Comparison of ENCODE assay signal across 35 cellular contexts in the genomic region with DNA sequence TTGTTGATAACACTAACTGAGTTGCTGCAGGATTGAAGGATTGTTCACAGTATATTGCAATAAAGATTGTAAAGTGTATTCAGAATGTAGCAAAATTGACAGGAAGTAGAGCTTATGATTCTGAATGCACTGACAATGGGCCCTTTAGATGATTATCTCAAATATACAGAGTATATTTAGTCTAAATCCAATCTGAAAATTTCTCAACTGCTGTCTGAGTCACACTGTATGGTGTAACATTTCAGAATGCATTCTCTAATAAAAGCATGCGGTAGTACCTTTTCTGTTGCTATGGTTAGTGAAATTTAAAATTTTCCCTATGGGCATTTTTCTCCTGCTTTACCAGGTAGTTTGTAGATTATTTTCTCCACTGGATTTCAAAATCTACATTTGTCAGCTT.
DNase-seq lines count a peak whose midpoint lies in the region; ATAC-seq and TF ChIP-seq lines count a peak whose summit lies in the region.
"Had no signal": no experiment of that assay in that cellular context is flagged by ENCODE, and none has a peak within 500 bp of the region (broad histone marks: within the 10 kb centered on the region; RNA-seq: fewer than 3 reads in every experiment).

No MANE protein-coding gene starts in this region.

- peaks cover 8 to 28% of the 10 kb centered on the region in 2 donors for H3K9me3 Mint-ChIP-seq in stimulated activated naive CD8-positive, alpha-beta T cell treated with anti-CD3 and anti-CD28 coated beads, Interleukin-15, amount 100 ng/mL, for 72 hours

- no peaks in the 10 kb centered on the region for H3K79me2 ChIP-seq in trophoblast cell (ENCODE audit: control insufficient read depth, insufficient read depth, low read length, poor library complexity)

- H4K91ac ChIP-seq in trophoblast cell (ENCODE audit: low read depth, low read length) = no peak overlapping the region

- H3K27me3 Mint-ChIP-seq in stimulated activated naive CD8-positive, alpha-beta T cell treated with anti-CD3 and anti-CD28 coated beads, Interleukin-15, amount 100 ng/mL, for 72 hours = no peaks in the 10 kb centered on the region
- H3K27me3 Mint-ChIP-seq: activated CD4-positive, alpha-beta memory T cell treated with anti-CD3 and anti-CD28 coated beads for 36 hours; activated T-helper 17 cell treated with anti-CD3 and anti-CD28 coated beads, Interleukin-2, amount 50 U/mL, for 72 hours; dendritic cell treated with granulocyte-macrophage colony-stimulating factor and Interleukin-4, amounts not matched to agents 40 ng/mL and 50 ng/mL, for 4 days; natural killer cell treated with Interleukin-12 subunit alpha and Interleukin-12 subunit beta and Interleukin-15 and Interleukin-18, amount 100 ng/mL, for 72 hours had no signal

- no peak overlapping the region for H3K27ac ChIP-seq in RWPE1
- no peak overlapping the region for H3K27ac ChIP-seq in trophoblast cell (ENCODE audit: low read depth, low read length)
- H3K27ac ChIP-seq: BLaER1 treated with 17β-estradiol and CSF1 and Interleukin-3, amounts not matched to agents 10 nM and 100 nM; esophagus muscularis mucosa; pancreas; spleen; suprapubic skin had no signal

- H3K23ac ChIP-seq in trophoblast cell (ENCODE audit: low read length) = no peak overlapping the region

- H2BK12ac ChIP-seq in trophoblast cell (ENCODE audit: low read length) = no peak overlapping the region

- H3K14ac ChIP-seq in trophoblast cell (ENCODE audit: low read length) = no peak overlapping the region

- no peak overlapping the region for H3K4me3 Mint-ChIP-seq in stimulated activated naive CD8-positive, alpha-beta T cell treated with anti-CD3 and anti-CD28 coated beads, Interleukin-15, amount 100 ng/mL, for 72 hours
- H3K4me3 Mint-ChIP-seq: activated CD4-positive, alpha-beta memory T cell treated with anti-CD3 and anti-CD28 coated beads for 36 hours; activated T-helper 17 cell treated with anti-CD3 and anti-CD28 coated beads, Interleukin-2, amount 50 U/mL, for 72 hours; dendritic cell treated with granulocyte-macrophage colony-stimulating factor and Interleukin-4, amounts not matched to agents 40 ng/mL and 50 ng/mL, for 4 days; endodermal cell; natural killer cell treated with Interleukin-12 subunit alpha and Interleukin-12 subunit beta and Interleukin-15 and Interleukin-18, amount 100 ng/mL, for 72 hours had no signal

- no peaks in the 10 kb centered on the region for H3K27me3 ChIP-seq in trophoblast cell (ENCODE audit: insufficient read depth, low read length)
- H3K27me3 ChIP-seq: BLaER1 treated with 17β-estradiol and CSF1 and Interleukin-3, amounts not matched to agents 10 nM and 100 nM; esophagus muscularis mucosa; MG63; spleen; suprapubic skin had no signal

- no peak overlapping the region for H3K4ac ChIP-seq in trophoblast cell (ENCODE audit: low read depth, low read length)

- no peak overlapping the region for H3K27ac Mint-ChIP-seq in stimulated activated naive CD8-positive, alpha-beta T cell treated with anti-CD3 and anti-CD28 coated beads, Interleukin-15, amount 100 ng/mL, for 72 hours
- H3K27ac Mint-ChIP-seq: activated CD4-positive, alpha-beta memory T cell treated with anti-CD3 and anti-CD28 coated beads for 36 hours; activated naive CD4-positive, alpha-beta T cell treated with anti-CD3 and anti-CD28 coated beads, Interleukin-2, amount 50 U/mL, for 72 hours; activated T-helper 17 cell treated with anti-CD3 and anti-CD28 coated beads, Interleukin-2, amount 50 U/mL, for 72 hours; dendritic cell treated with granulocyte-macrophage colony-stimulating factor and Interleukin-4, amounts not matched to agents 40 ng/mL and 50 ng/mL, for 4 days; endodermal cell; natural killer cell treated with Interleukin-12 subunit alpha and Interleukin-12 subunit beta and Interleukin-15 and Interleukin-18, amount 100 ng/mL, for 72 hours had no signal

- H3K4me3 ChIP-seq in choroid plexus epithelial cell (ENCODE audit: low read depth, low read length) = no peak overlapping the region
- no peak overlapping the region for H3K4me3 ChIP-seq in trophoblast cell (ENCODE audit: low read depth, low read length)
- H3K4me3 ChIP-seq: BLaER1 treated with 17β-estradiol and CSF1 and Interleukin-3, amounts not matched to agents 10 nM and 100 nM; esophagus muscularis mucosa; K562; MG63; mucosa of descending colon; pancreas; spleen; suprapubic skin had no signal

- H3K9ac ChIP-seq in trophoblast cell (ENCODE audit: low read length) = no peak overlapping the region
- H3K9ac ChIP-seq: BLaER1 treated with 17β-estradiol and CSF1 and Interleukin-3, amounts not matched to agents 10 nM and 100 nM had no signal

- peak; percentile 41 for DNase-seq in HT1080 (ENCODE audit: low read depth)
- peak; percentile 36 for DNase-seq in RWPE1 (ENCODE audit: low spot score)
- DNase-seq in choroid plexus epithelial cell (ENCODE audit: low read depth) = peak; percentile 7
- peak; percentile 42 to 94 for DNase-seq in trophoblast cell
- DNase-seq in NCI-H1105 treated with DMSO at 0.1 percent for 48 hours (lab: John Stamatoyannopoulos, UW) = no peak
- no peak for DNase-seq in left colon
- DNase-seq in stimulated activated naive CD8-positive, alpha-beta T cell treated with anti-CD3 and anti-CD28 coated beads, Interleukin-15, amount 100 ng/mL, for 72 hours = no peak
- DNase-seq in left lobe of liver (ENCODE audit: low spot score) = no peak
- DNase-seq: activated CD4-positive, alpha-beta memory T cell treated with anti-CD3 and anti-CD28 coated beads for 36 hours; activated CD8-positive, alpha-beta memory T cell treated with anti-CD3 and anti-CD28 coated beads, Interleukin-2, amount 50 U/mL, for 48 hours; anterior cingulate cortex; central memory CD4-positive, alpha-beta T cell; COR-L47; DMS53; endodermal cell; H7; MG63; mucosa of descending colon; NCI-H1436 treated with DMSO at 0.1 percent for 48 hours; NCI-H446 treated with DMSO at 0.1 percent for 48 hours; OCI-M1; pancreas; right cardiac atrium; spleen; stimulated activated CD4-positive, alpha-beta T cell treated with anti-CD3 and anti-CD28 coated beads, Interleukin-4, amount 100 ng/mL, for 1 hour had no signal

- no peak for TF ChIP-seq CTCF in RWPE1 (conservative IDR thresholded peaks at IDR 0.05; ENCODE audit: low read depth)
- TF ChIP-seq CTCF in choroid plexus epithelial cell (conservative IDR thresholded peaks at IDR 0.05; ENCODE audit: low read depth, low read length) = no peak

- intact Hi-C loops in left colon (cut with DNase I, micrococcal nuclease) = no loop called here

- CTCF ChIA-PET in RWPE1 (lab: Yijun Ruan, JAX) = interaction anchor here (0.6 kb wide), 1 partner anchor 1158 kb away, joined by 3 read pairs; no protein-coding TSS in a partner anchor

- H3K79me1 ChIP-seq in trophoblast cell (ENCODE audit: low read length) = no peaks in the 10 kb centered on the region

- no CpG with 5 or more reads among the region's 1 CpG for WGBS in trophoblast cell (ENCODE audit: extremely low coverage, insufficient coverage, insufficient read length)

- H2AFZ ChIP-seq in trophoblast cell (ENCODE audit: insufficient read depth, low read length, poor library complexity) = no peak overlapping the region

- no peaks in the 10 kb centered on the region for H3K9me3 ChIP-seq in trophoblast cell (ENCODE audit: insufficient read depth, low read depth, low read length)
- H3K9me3 ChIP-seq: BLaER1 treated with 17β-estradiol and CSF1 and Interleukin-3, amounts not matched to agents 10 nM and 100 nM; MG63; pancreas; suprapubic skin had no signal

- H4K12ac ChIP-seq in trophoblast cell (ENCODE audit: low read depth, low read length) = no peak overlapping the region

- no peak overlapping the region for H3K4me2 ChIP-seq in trophoblast cell (ENCODE audit: low read length)
- H3K4me2 ChIP-seq: BLaER1 treated with 17β-estradiol and CSF1 and Interleukin-3, amounts not matched to agents 10 nM and 100 nM had no signal

- ATAC-seq in left colon (no peak), left lobe of liver (no peak)
- ATAC-seq in stimulated activated naive CD8-positive, alpha-beta T cell treated with anti-CD3 and anti-CD28 coated beads, Interleukin-15, amount 100 ng/mL, for 72 hours = no peak
- ATAC-seq: activated CD4-positive, CD25-positive, alpha-beta regulatory T cell treated with anti-CD3 and anti-CD28 coated beads, Interleukin-2, amount 50 U/mL, for 24 hours; activated naive CD4-positive, alpha-beta T cell treated with anti-CD3 and anti-CD28 coated beads, Interleukin-2, amount 50 U/mL, for 72 hours; activated T-helper 17 cell treated with anti-CD3 and anti-CD28 coated beads, Interleukin-2, amount 50 U/mL, for 72 hours; K562; mucosa of descending colon; natural killer cell treated with Interleukin-12 subunit alpha and Interleukin-12 subunit beta and Interleukin-15 and Interleukin-18, amount 100 ng/mL, for 72 hours; pancreas; right cardiac atrium; Right ventricle myocardium inferior had no signal

- no peaks in the 10 kb centered on the region for H3K4me1 ChIP-seq in trophoblast cell (ENCODE audit: control insufficient read depth in 1 of 2, insufficient read depth in 2 of 2, low read length in 2 of 2)
- H3K4me1 ChIP-seq: BLaER1 treated with 17β-estradiol and CSF1 and Interleukin-3, amounts not matched to agents 10 nM and 100 nM; esophagus muscularis mucosa; pancreas; spleen; suprapubic skin had no signal

- POLR2A ChIA-PET in RWPE1 (lab: Yijun Ruan, JAX; ENCODE audit: low non-redundant PET) = no interaction called here

- no peak overlapping the region for H2BK5ac ChIP-seq in trophoblast cell (ENCODE audit: low read depth, low read length, poor library complexity)

- H3K18ac ChIP-seq in trophoblast cell (ENCODE audit: low read length) = no peak overlapping the region

- no peak overlapping the region for H2AK5ac ChIP-seq in trophoblast cell (ENCODE audit: low read length)

- no peak overlapping the region for H2BK120ac ChIP-seq in trophoblast cell (ENCODE audit: insufficient read depth, low read length, poor library complexity)

- no peaks in the 10 kb centered on the region for H3K4me1 Mint-ChIP-seq in stimulated activated naive CD8-positive, alpha-beta T cell treated with anti-CD3 and anti-CD28 coated beads, Interleukin-15, amount 100 ng/mL, for 72 hours
- H3K4me1 Mint-ChIP-seq: activated T-helper 17 cell treated with anti-CD3 and anti-CD28 coated beads, Interleukin-2, amount 50 U/mL, for 72 hours; endodermal cell had no signal

- no peaks in the 10 kb centered on the region for H3K36me3 ChIP-seq in trophoblast cell (ENCODE audit: control insufficient read depth in 1 of 2, insufficient read depth in 2 of 2, low read length in 2 of 2)
- H3K36me3 ChIP-seq: BLaER1 treated with 17β-estradiol and CSF1 and Interleukin-3, amounts not matched to agents 10 nM and 100 nM; esophagus muscularis mucosa; MG63; pancreas; spleen; suprapubic skin had no signal

- H4K8ac ChIP-seq in trophoblast cell (ENCODE audit: low read depth, low read length) = no peak overlapping the region

Comparison
In these comparisons a context has a peak if more than half of its experiments do, and no peak if none do; other contexts are left out.
1. DNase-seq: peak in HT1080 (single experiment), RWPE1 (single experiment), choroid plexus epithelial cell (single experiment) and trophoblast cell (2 of 2); none in NCI-H1105 treated with DMSO at 0.1 percent for 48 hours (single experiment), left colon (0 of 2), stimulated activated naive CD8-positive, alpha-beta T cell treated with anti-CD3 and anti-CD28 coated beads, Interleukin-15, amount 100 ng/mL, for 72 hours (0 of 2) and left lobe of liver (single experiment).